22 cellular contexts compared by ENCODE assay signal in genomic region chr3:71281173-71281738, GRCh38.
"Had no signal": no experiment of that assay in that cellular context is flagged by ENCODE, and none has a peak within 500 bp of the region (broad histone marks: within the 10 kb centered on the region; RNA-seq: fewer than 3 reads in every experiment).

No MANE protein-coding gene starts in this region.

- H3K9me3 Mint-ChIP-seq: activated naive CD4-positive, alpha-beta T cell treated with anti-CD3 and anti-CD28 coated beads for 36 hours; activated T-cell treated with anti-CD3 and anti-CD28 coated beads, Interleukin-2, amount 50 U/mL, for 72 hours; mesothelial cell of epicardium; nephron; type B pancreatic cell had no signal

- H3K4me3 ChIP-seq: adrenal gland, ascending aorta, ovary, prostate gland, spleen, vagina had no signal

- H3K36me3 ChIP-seq: adrenal gland, ascending aorta, ovary, prostate gland, vagina had no signal

- ATAC-seq: activated T-cell treated with anti-CD3 and anti-CD28 coated beads, Interleukin-2, amount 50 U/mL, for 72 hours; left lobe of liver had no signal

- H3K4me3 Mint-ChIP-seq: activated naive CD4-positive, alpha-beta T cell treated with anti-CD3 and anti-CD28 coated beads for 36 hours; activated T-cell treated with anti-CD3 and anti-CD28 coated beads, Interleukin-2, amount 50 U/mL, for 72 hours; mesothelial cell of epicardium; nephron; type B pancreatic cell had no signal

- H3K27ac ChIP-seq: adrenal gland, ascending aorta, neutrophil, ovary, prostate gland, spleen, vagina had no signal

- DNase-seq: activated CD4-positive, alpha-beta T cell treated with anti-CD3 and anti-CD28 coated beads, Interleukin-2, amount 50 U/mL, for 4 hours; activated CD8-positive, alpha-beta memory T cell treated with anti-CD3 and anti-CD28 coated beads, Interleukin-2, amount 50 U/mL, for 48 hours; activated effector memory CD4-positive, alpha-beta T cell treated with Interleukin-2 at 50 U/mL for 16 hours; activated naive CD4-positive, alpha-beta T cell treated with anti-CD3 and anti-CD28 coated beads for 36 hours; activated T-cell treated with anti-CD3 and anti-CD28 coated beads, Interleukin-2, amount 50 U/mL, for 72 hours; central memory CD4-positive, alpha-beta T cell; dermis blood vessel endothelial cell; effector CD8-positive, alpha-beta T cell; erythroblast; foreskin fibroblast; ovary; spleen; stimulated activated CD4-positive, alpha-beta T cell treated with anti-CD3 and anti-CD28 coated beads, Interleukin-4, amount 100 ng/mL, for 24 hours had no signal

- H3K9me3 ChIP-seq: adrenal gland, ascending aorta, neutrophil, ovary, prostate gland, spleen, vagina had no signal

- H3K36me3 Mint-ChIP-seq: type B pancreatic cell had no signal

- H3K27me3 Mint-ChIP-seq: type B pancreatic cell had no signal

- H3K27me3 ChIP-seq: adrenal gland, ascending aorta, neutrophil, ovary, spleen, vagina had no signal

- H3K4me1 ChIP-seq: adrenal gland, ascending aorta, prostate gland, vagina had no signal

- H3K4me1 Mint-ChIP-seq: nephron had no signal

- H3K27ac Mint-ChIP-seq: activated naive CD4-positive, alpha-beta T cell treated with anti-CD3 and anti-CD28 coated beads for 36 hours; activated T-cell treated with anti-CD3 and anti-CD28 coated beads, Interleukin-2, amount 50 U/mL, for 72 hours; mesothelial cell of epicardium; nephron; type B pancreatic cell had no signal
